In the genomic region with DNA sequence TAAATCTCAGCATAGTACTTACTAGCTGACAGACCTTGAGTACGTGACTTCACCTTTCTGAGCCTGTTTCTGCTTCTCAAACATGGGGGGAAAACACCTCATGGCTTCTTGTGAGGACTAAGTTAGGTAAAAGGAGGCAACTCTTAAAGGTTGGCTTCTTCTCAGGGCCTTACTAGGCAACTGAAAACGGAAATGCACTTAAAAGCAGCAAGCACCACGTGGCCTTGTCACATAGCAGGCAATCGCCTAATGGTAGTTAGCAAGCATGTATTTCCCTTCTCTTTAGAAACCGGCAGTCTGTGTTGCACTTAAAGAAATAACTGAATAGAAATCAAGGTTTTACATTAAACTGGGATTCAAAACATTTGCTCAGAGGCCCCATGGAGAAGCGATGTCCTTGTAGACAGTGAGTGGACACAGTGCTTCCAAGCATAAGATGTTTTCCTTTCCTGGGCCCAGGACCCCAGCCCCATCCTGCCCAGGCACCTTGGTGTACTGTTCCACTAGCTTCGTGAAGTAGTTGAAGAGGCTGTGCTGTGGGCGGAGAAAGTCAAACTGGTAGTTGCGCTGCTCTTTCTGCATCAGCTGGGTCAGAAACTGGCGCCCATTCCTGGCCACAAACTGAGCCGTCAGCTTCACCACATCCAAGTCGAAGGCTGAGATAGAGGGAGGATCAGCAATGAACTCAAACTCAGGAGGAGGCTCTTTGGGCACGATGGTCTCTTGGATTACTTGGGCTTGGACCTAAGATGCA, we compare ENCODE assay signal across 25 cellular contexts. TPM values are rescaled to one million over a fixed set of nuclear protein-coding genes. Genes with fewer than 3 reads are reported as not detected.
DNase-seq lines count a peak whose midpoint lies in the region; ATAC-seq, FAIRE-seq and TF ChIP-seq lines count a peak whose summit lies in the region.
"Had no signal": no experiment of that assay in that cellular context is flagged by ENCODE, and none has a peak within 500 bp of the region (broad histone marks: within the 10 kb centered on the region; RNA-seq: fewer than 3 reads in every experiment).

No MANE protein-coding gene starts in this region.

- H3K4me1 ChIP-seq in astrocyte (ENCODE audit: insufficient read depth, low read length) (no peaks in the 10 kb centered on the region), Peyer's patch (no peaks in the 10 kb centered on the region)

- no peak for TF ChIP-seq POLR2A in Peyer's patch (IDR thresholded peaks at IDR 0.05)

- peaks cover 50% of the 10 kb centered on the region for H3K4me1 Mint-ChIP-seq in activated CD4-positive, alpha-beta T cell treated with anti-CD3 and anti-CD28 coated beads for 36 hours
- H3K4me1 Mint-ChIP-seq in astrocyte (ENCODE audit: low read depth, unreplicated experiment), result no peaks in the 10 kb centered on the region
- peaks cover 36% of the 10 kb centered on the region for H3K4me1 Mint-ChIP-seq in stimulated activated effector memory CD8-positive, alpha-beta T cell treated with anti-CD3 and anti-CD28 coated beads, Interleukin-12 subunit alpha, Interleukin-12 subunit beta, amount 100 ng/mL, for 72 hours

- H3K27me3 Mint-ChIP-seq in activated CD4-positive, alpha-beta T cell treated with anti-CD3 and anti-CD28 coated beads for 36 hours, result no peaks in the 10 kb centered on the region
- H3K27me3 Mint-ChIP-seq in astrocyte (ENCODE audit: low read depth, unreplicated experiment), result no peaks in the 10 kb centered on the region
- H3K27me3 Mint-ChIP-seq: effector memory CD8-positive, alpha-beta T cell; natural killer cell treated with Interleukin-12 subunit alpha and Interleukin-12 subunit beta and Interleukin-15 and Interleukin-18, amount 100 ng/mL, for 72 hours had no signal

- FAIRE-seq in astrocyte (lab: Jason Lieb, UNC), result peak; percentile 39
- FAIRE-seq: islet of Langerhans had no signal

- peak overlapping the region; percentile 74 for H3K27ac Mint-ChIP-seq in activated CD4-positive, alpha-beta T cell treated with anti-CD3 and anti-CD28 coated beads for 36 hours
- H3K27ac Mint-ChIP-seq in astrocyte (ENCODE audit: unreplicated experiment), result no peak overlapping the region
- H3K27ac Mint-ChIP-seq in stimulated activated effector memory CD8-positive, alpha-beta T cell treated with anti-CD3 and anti-CD28 coated beads, Interleukin-12 subunit alpha, Interleukin-12 subunit beta, amount 100 ng/mL, for 72 hours, result peak overlapping the region; percentile 67
- H3K27ac Mint-ChIP-seq: effector memory CD8-positive, alpha-beta T cell; natural killer cell treated with Interleukin-12 subunit alpha and Interleukin-12 subunit beta and Interleukin-15 and Interleukin-18, amount 100 ng/mL, for 72 hours had no signal

- POLR2A ChIA-PET in activated CD4-positive, alpha-beta T cell treated with anti-CD3 and anti-CD28 coated beads for 36 hours (lab: Charles Lee), result interaction anchor here (0.9 kb wide), 1 partner anchor 12 kb away, joined by 4 read pairs; a partner anchor contains a TSS

- ATAC-seq in activated CD4-positive, alpha-beta T cell treated with anti-CD3 and anti-CD28 coated beads for 36 hours, result peak; percentile 54
- peak; percentile 61 for ATAC-seq in stimulated activated effector memory CD8-positive, alpha-beta T cell treated with anti-CD3 and anti-CD28 coated beads, Interleukin-12 subunit alpha, Interleukin-12 subunit beta, amount 100 ng/mL, for 72 hours
- ATAC-seq: effector memory CD8-positive, alpha-beta T cell; gastrocnemius medialis; left ventricle myocardium superior; natural killer cell treated with Interleukin-12 subunit alpha and Interleukin-12 subunit beta and Interleukin-15 and Interleukin-18, amount 100 ng/mL, for 72 hours had no signal

- H3K27me3 ChIP-seq in astrocyte (ENCODE audit: insufficient read depth, low read length) (no peaks in the 10 kb centered on the region), Peyer's patch (no peaks in the 10 kb centered on the region)
- H3K27me3 ChIP-seq: esophagus muscularis mucosa, gastrocnemius medialis, stomach, tibial nerve had no signal

- H3K9ac ChIP-seq in astrocyte (ENCODE audit: low read length), result no peak overlapping the region

- peak overlapping the region; percentile 12 for H3K4me3 Mint-ChIP-seq in activated CD4-positive, alpha-beta T cell treated with anti-CD3 and anti-CD28 coated beads for 36 hours
- no peak overlapping the region for H3K4me3 Mint-ChIP-seq in astrocyte (ENCODE audit: unreplicated experiment)
- H3K4me3 Mint-ChIP-seq in stimulated activated effector memory CD8-positive, alpha-beta T cell treated with anti-CD3 and anti-CD28 coated beads, Interleukin-12 subunit alpha, Interleukin-12 subunit beta, amount 100 ng/mL, for 72 hours, result no peak overlapping the region
- H3K4me3 Mint-ChIP-seq: effector memory CD8-positive, alpha-beta T cell; natural killer cell treated with Interleukin-12 subunit alpha and Interleukin-12 subunit beta and Interleukin-15 and Interleukin-18, amount 100 ng/mL, for 72 hours had no signal

- H3K9me3 ChIP-seq in astrocyte (ENCODE audit: insufficient read depth, low read depth, low read length) (no peaks in the 10 kb centered on the region), Peyer's patch (no peaks in the 10 kb centered on the region)
- H3K9me3 ChIP-seq: esophagus muscularis mucosa, gastrocnemius medialis, stomach, tibial nerve had no signal

- no peak for TF ChIP-seq CTCF in astrocyte (IDR thresholded peaks at IDR 0.05; ENCODE audit: insufficient read depth, low read depth, low read length)
- TF ChIP-seq CTCF in Peyer's patch (IDR thresholded peaks at IDR 0.05), result no peak

- CTCF ChIA-PET in activated CD4-positive, alpha-beta T cell treated with anti-CD3 and anti-CD28 coated beads for 36 hours (lab: Charles Lee), result interaction anchor here (0.5 to 1.1 kb wide), 4 partner anchors 12 to 813 kb away, joined by 3 to 5 read pairs (median 3); no protein-coding TSS in a partner anchor

- no peaks in the 10 kb centered on the region for H3K9me3 Mint-ChIP-seq in activated CD4-positive, alpha-beta T cell treated with anti-CD3 and anti-CD28 coated beads for 36 hours (ENCODE audit: low read depth)
- no peaks in the 10 kb centered on the region for H3K9me3 Mint-ChIP-seq in astrocyte (ENCODE audit: unreplicated experiment)
- H3K9me3 Mint-ChIP-seq in stimulated activated effector memory CD8-positive, alpha-beta T cell treated with anti-CD3 and anti-CD28 coated beads, Interleukin-12 subunit alpha, Interleukin-12 subunit beta, amount 100 ng/mL, for 72 hours, result no peaks in the 10 kb centered on the region
- H3K9me3 Mint-ChIP-seq: effector memory CD8-positive, alpha-beta T cell; natural killer cell treated with Interleukin-12 subunit alpha and Interleukin-12 subunit beta and Interleukin-15 and Interleukin-18, amount 100 ng/mL, for 72 hours had no signal

- H3K79me2 ChIP-seq in astrocyte (ENCODE audit: insufficient read depth, low read length), result peaks cover 37% of the 10 kb centered on the region

- H3K36me3 Mint-ChIP-seq in activated CD4-positive, alpha-beta T cell treated with anti-CD3 and anti-CD28 coated beads for 36 hours (ENCODE audit: low read depth), result peaks cover 82% of the 10 kb centered on the region
- peaks cover 38% of the 10 kb centered on the region for H3K36me3 Mint-ChIP-seq in astrocyte (ENCODE audit: low read depth, unreplicated experiment)
- H3K36me3 Mint-ChIP-seq in stimulated activated effector memory CD8-positive, alpha-beta T cell treated with anti-CD3 and anti-CD28 coated beads, Interleukin-12 subunit alpha, Interleukin-12 subunit beta, amount 100 ng/mL, for 72 hours, result peaks cover 100% of the 10 kb centered on the region

- peaks cover 67% of the 10 kb centered on the region for H3K36me3 ChIP-seq in astrocyte (ENCODE audit: insufficient read depth, low read length)
- peaks cover 0 to 97% (median 0%) of the 10 kb centered on the region in 3 donors for H3K36me3 ChIP-seq in Peyer's patch

- peaks cover 78% of the 10 kb centered on the region for H4K20me1 ChIP-seq in astrocyte (ENCODE audit: insufficient read depth, low read length)

- H3K4me3 ChIP-seq in astrocyte (ENCODE audit: insufficient read depth, low read depth, low read length) (no peak overlapping the region), Peyer's patch (no peak overlapping the region)
- H3K4me3 ChIP-seq: esophagus muscularis mucosa, gastrocnemius medialis, stomach, tibial nerve had no signal

- H3K4me2 ChIP-seq in astrocyte (ENCODE audit: low read length), result no peak overlapping the region

- peak; percentile 76 for DNase-seq in activated CD4-positive, alpha-beta T cell treated with anti-CD3 and anti-CD28 coated beads for 36 hours
- no peak for DNase-seq in activated CD4-positive, alpha-beta T cell treated with anti-CD3 and anti-CD28 coated beads, Interleukin-2, amount 50 U/mL, for 4 hours
- DNase-seq in stimulated activated CD4-positive, alpha-beta T cell treated with anti-CD3 and anti-CD28 coated beads, Interleukin-12 subunit alpha, Interleukin-12 subunit beta, amount 100 ng/mL, for 48 hours (ENCODE audit: low read depth in 2 of 3, low spot score in 1 of 3), result peak; percentile 31 to 46 (median 45)
- no peak for DNase-seq in stimulated activated CD4-positive, alpha-beta T cell treated with anti-CD3 and anti-CD28 coated beads, Interleukin-4, amount 100 ng/mL, for 4 hours
- no peak for DNase-seq in astrocyte (ENCODE audit: low read depth)
- DNase-seq in stimulated activated effector memory CD8-positive, alpha-beta T cell treated with anti-CD3 and anti-CD28 coated beads, Interleukin-12 subunit alpha, Interleukin-12 subunit beta, amount 100 ng/mL, for 72 hours (ENCODE audit: low spot score in 2 of 2), result no peak
- DNase-seq in Peyer's patch, result no peak
- no peak for DNase-seq in NCI-H2227 treated with DMSO at 0.1 percent for 48 hours (lab: John Stamatoyannopoulos, UW)
- DNase-seq: AML-193; DMS79; effector memory CD8-positive, alpha-beta T cell; gastrocnemius medialis; H7; left ventricle myocardium superior; midbrain; NCI-H1105; NCI-H2081; NCI-H446; SHP77; stomach had no signal

- intact Hi-C loops in activated CD4-positive, alpha-beta T cell treated with anti-CD3 and anti-CD28 coated beads for 36 hours (cut with DNase I, micrococcal nuclease), result loop anchor here in 1 of 2 experiments (5.0 kb wide), 1 partner anchor 43 kb away; a partner anchor contains a TSS

- H3K27ac ChIP-seq in astrocyte (ENCODE audit: low read depth, low read length) (no peak overlapping the region), Peyer's patch (no peak overlapping the region)
- H3K27ac ChIP-seq: 22Rv1, esophagus muscularis mucosa, gastrocnemius medialis, stomach had no signal

- H2AFZ ChIP-seq in astrocyte (ENCODE audit: low read depth, low read length), result no peak overlapping the region

RNA-seq across cellular contexts. Expression of a gene that starts 12.1 kb away (rescaled TPM):
- total RNA-seq in activated CD4-positive, alpha-beta T cell treated with anti-CD3 and anti-CD28 coated beads for 36 hours, result 100 to 1,000 TPM; 254 to 499 TPM
- total RNA-seq in astrocyte (134 and 139 TPM in 2 replicates), Peyer's patch (100 to 1,000 TPM in 3 of 4 donors, 10 to 100 TPM in 1; 90.4 to 182 (median 160) TPM)

RNA-seq across cellular contexts. Expression of a gene that starts 12.2 kb away (rescaled TPM):
- total RNA-seq in activated CD4-positive, alpha-beta T cell treated with anti-CD3 and anti-CD28 coated beads for 36 hours, result 1 to 10 TPM; 2.4 to 3.7 TPM
- total RNA-seq in astrocyte, result 2.9 and 3.2 TPM in 2 replicates
- total RNA-seq in Peyer's patch, result 1 to 10 TPM; 3.5 to 8.8 (median 6.9) TPM

RNA-seq across cellular contexts. Expression of a gene that starts 17.9 kb away (rescaled TPM):
- 10 to 100 TPM; 20.1 to 21.6 TPM for total RNA-seq in activated CD4-positive, alpha-beta T cell treated with anti-CD3 and anti-CD28 coated beads for 36 hours
- total RNA-seq in astrocyte (32.7 and 33.3 TPM in 2 replicates), Peyer's patch (10 to 100 TPM; 18.4 to 25.9 (median 20.8) TPM)

RNA-seq across cellular contexts. Expression of a gene that starts 42.6 kb away (rescaled TPM):
- total RNA-seq in activated CD4-positive, alpha-beta T cell treated with anti-CD3 and anti-CD28 coated beads for 36 hours, result 1 to 10 TPM; 4.3 to 7.4 TPM
- 24.5 and 28.5 TPM in 2 replicates for total RNA-seq in astrocyte
- total RNA-seq in Peyer's patch, result 10 to 100 TPM in 3 of 4 donors, 1 to 10 TPM in 1; 8.6 to 28.9 (median 13.0) TPM

RNA-seq across cellular contexts. Expression of a gene that starts 52.2 kb away (rescaled TPM):
- 10 to 100 TPM; 13.8 to 18.2 TPM for total RNA-seq in activated CD4-positive, alpha-beta T cell treated with anti-CD3 and anti-CD28 coated beads for 36 hours
- total RNA-seq in astrocyte (14.5 and 19.5 TPM in 2 replicates), Peyer's patch (10 to 100 TPM in 3 of 4 donors, 1 to 10 TPM in 1; 3.3 to 53.6 (median 34.6) TPM)

Comparison
In these comparisons a context has a peak if more than half of its experiments do, and no peak if none do; other contexts are left out.
1. DNase-seq: peak in activated CD4-positive, alpha-beta T cell treated with anti-CD3 and anti-CD28 coated beads for 36 hours (single experiment) and stimulated activated CD4-positive, alpha-beta T cell treated with anti-CD3 and anti-CD28 coated beads, Interleukin-12 subunit alpha, Interleukin-12 subunit beta, amount 100 ng/mL, for 48 hours (3 of 3); none in activated CD4-positive, alpha-beta T cell treated with anti-CD3 and anti-CD28 coated beads, Interleukin-2, amount 50 U/mL, for 4 hours (0 of 2), stimulated activated CD4-positive, alpha-beta T cell treated with anti-CD3 and anti-CD28 coated beads, Interleukin-4, amount 100 ng/mL, for 4 hours (0 of 2), astrocyte (single experiment), stimulated activated effector memory CD8-positive, alpha-beta T cell treated with anti-CD3 and anti-CD28 coated beads, Interleukin-12 subunit alpha, Interleukin-12 subunit beta, amount 100 ng/mL, for 72 hours (0 of 2), Peyer's patch (0 of 3) and NCI-H2227 treated with DMSO at 0.1 percent for 48 hours (single experiment).